ENCODE assay signal across 8 cellular contexts in the genomic region with DNA sequence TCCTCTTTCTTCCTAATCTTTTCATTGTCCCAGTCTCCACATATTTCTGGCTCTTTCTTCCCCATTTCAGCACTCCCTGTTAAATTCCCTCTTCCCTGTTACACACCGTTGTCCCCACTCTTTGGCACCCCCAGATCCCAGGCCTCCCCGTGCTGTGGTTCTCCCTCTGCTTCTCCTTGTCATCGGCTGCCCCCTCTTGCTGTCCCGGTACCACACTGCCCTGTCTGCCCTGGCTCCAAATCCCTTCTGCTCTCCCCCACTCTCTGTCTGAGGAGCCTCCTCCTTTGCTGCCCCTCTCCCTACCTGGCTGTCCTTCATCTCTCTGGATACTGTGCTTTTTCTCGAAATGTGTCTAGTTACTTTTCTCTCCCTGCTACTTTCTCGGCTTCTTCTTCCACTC. TPM values are rescaled to one million over a fixed set of nuclear protein-coding genes. Genes with fewer than 3 reads are reported as not detected.
DNase-seq lines count a peak whose midpoint lies in the region; ATAC-seq and TF ChIP-seq lines count a peak whose summit lies in the region.

No MANE protein-coding gene starts in this region.

- TF ChIP-seq CTCF in WTC11 (IDR thresholded peaks at IDR 0.05) (no peak), sigmoid colon (IDR thresholded peaks at IDR 0.05) (no peak)

- H3K36me3 Mint-ChIP-seq in WTC11 = no peaks in the 10 kb centered on the region

- H3K36me3 ChIP-seq in sigmoid colon = no peaks in the 10 kb centered on the region

- H3K4me1 ChIP-seq in right cardiac atrium (ENCODE audit: control insufficient read depth, insufficient read depth, low read length) (peaks cover 2% of the 10 kb centered on the region), sigmoid colon (peaks cover 0 to 26% (median 14%) of the 10 kb centered on the region in 4 donors)

- H3K27me3 ChIP-seq in right cardiac atrium (ENCODE audit: control insufficient read depth, insufficient read depth) = no peaks in the 10 kb centered on the region
- no peaks in the 10 kb centered on the region for H3K27me3 ChIP-seq in sigmoid colon

- DNase-seq in ELF-1 (ENCODE audit: low read depth, low spot score) (peak; percentile 4), WTC11 (ENCODE audit: low spot score) (no peak), right cardiac atrium (no peak), sigmoid colon (no peak), epidermal melanocyte (ENCODE audit: insufficient read length, low spot score) (no peak), DMS79 (lab: John Stamatoyannopoulos, UW) (no peak), KBM-7 (no peak), ACHN (no peak)

- in situ Hi-C loops in KBM-7 (cut with MboI; ENCODE audit: low pct_unique_long_range_greater_than_20kb, low sequenced_read_pairs) = no loop called here
- in situ Hi-C loops in ACHN (cut with HindIII; ENCODE audit: low pct_ligation_motif_present, low pct_unique_long_range_greater_than_20kb, low sequenced_read_pairs) = no loop called here

- peak; percentile 33 for ATAC-seq in WTC11
- peak; percentile 34 to 37 for ATAC-seq in right cardiac atrium

- H3K27ac ChIP-seq in right cardiac atrium (ENCODE audit: low read length) (no peak overlapping the region), sigmoid colon (peak overlapping the region in 3 of 4 donors; percentile 79 to 83 (median 81))

- H3K9me3 Mint-ChIP-seq in WTC11 = no peaks in the 10 kb centered on the region

- intact Hi-C loops in right cardiac atrium (cut with DNase I) = no loop called here
- intact Hi-C loops in sigmoid colon (cut with DNase I) = loop anchor here (1.0 to 10.0 kb wide), 3 partner anchors 27 to 137 kb away; partner anchors contain the start of genes ZNF160 and ZNF347

- WGBS in right cardiac atrium = 25% methylated on average over 6 of the region's 6 CpGs
- 34 to 46% methylated on average over 6 of the region's 6 CpGs for WGBS in sigmoid colon, 2 donors

- H3K4me3 Mint-ChIP-seq in WTC11 = peak overlapping the region; percentile 74

- peaks cover 30% of the 10 kb centered on the region for H3K4me1 Mint-ChIP-seq in WTC11

- POLR2A ChIA-PET in WTC11 (lab: Charles Lee) = no interaction called here

- TF ChIP-seq POLR2A in sigmoid colon (IDR thresholded peaks at IDR 0.05) = no peak

- no peak for TF ChIP-seq EP300 in sigmoid colon (IDR thresholded peaks at IDR 0.05)

- H3K4me3 ChIP-seq in right cardiac atrium (ENCODE audit: low read length) (peak overlapping the region; percentile 77), sigmoid colon (peak overlapping the region; percentile 47 to 84 (median 72))

- no peak overlapping the region for H3K27ac Mint-ChIP-seq in WTC11

- peaks cover 11% of the 10 kb centered on the region for H3K27me3 Mint-ChIP-seq in WTC11 (ENCODE audit: low read depth)

- no peaks in the 10 kb centered on the region for H3K9me3 ChIP-seq in right cardiac atrium (ENCODE audit: control insufficient read depth, low read length)
- peaks cover 0 to 4% (median 0%) of the 10 kb centered on the region in 4 donors for H3K9me3 ChIP-seq in sigmoid colon

- CTCF ChIA-PET in WTC11 (lab: Charles Lee) = interaction anchor here (0.7 to 2.3 kb wide), 3 partner anchors 27 to 661 kb away, joined by 3 to 9 read pairs (median 3); no protein-coding TSS in a partner anchor

TF ChIP-seq in WTC11, 78 proteins besides CTCF, POLR2A, EP300 and RAD21:
- no peak for TF ChIP-seq TEAD4 (CRISPR knock-in tag; IDR thresholded peaks at IDR 0.05)
- TF ChIP-seq ZNF121 (CRISPR knock-in tag; IDR thresholded peaks at IDR 0.05) = no peak
- no peak for TF ChIP-seq OVOL2 (CRISPR knock-in tag; IDR thresholded peaks at IDR 0.05; ENCODE audit: borderline replicate concordance)
- no peak for TF ChIP-seq ZNF281 (CRISPR knock-in tag; IDR thresholded peaks at IDR 0.05)
- TF ChIP-seq ATF1 (CRISPR knock-in tag; IDR thresholded peaks at IDR 0.05) = no peak
- TF ChIP-seq RORB (CRISPR knock-in tag; IDR thresholded peaks at IDR 0.05) = no peak
- no peak for TF ChIP-seq ZNF263 (CRISPR knock-in tag; IDR thresholded peaks at IDR 0.05; ENCODE audit: low read depth)
- TF ChIP-seq, protein P1, sequence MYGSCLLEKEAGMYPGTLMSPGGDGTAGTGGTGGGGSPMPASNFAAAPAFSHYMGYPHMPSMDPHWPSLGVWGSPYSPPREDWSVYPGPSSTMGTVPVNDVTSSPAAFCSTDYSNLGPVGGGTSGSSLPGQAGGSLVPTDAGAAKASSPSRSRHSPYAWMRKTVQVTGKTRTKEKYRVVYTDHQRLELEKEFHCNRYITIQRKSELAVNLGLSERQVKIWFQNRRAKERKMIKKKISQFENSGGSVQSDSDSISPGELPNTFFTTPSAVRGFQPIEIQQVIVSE (CRISPR knock-in tag; IDR thresholded peaks at IDR 0.05; ENCODE audit: borderline replicate concordance) = no peak
- no peak for TF ChIP-seq PRRX2 (CRISPR knock-in tag; IDR thresholded peaks at IDR 0.05)
- no peak for TF ChIP-seq ATF2 (CRISPR knock-in tag; IDR thresholded peaks at IDR 0.05; ENCODE audit: borderline replicate concordance, low read depth)

RNA-seq across cellular contexts. Expression of gene ZNF415, which starts 1.0 kb away (rescaled TPM):
- 9.3 to 11.2 TPM (median 11.2 TPM) in 3 replicates for total RNA-seq in WTC11 (2021)
- total RNA-seq in right cardiac atrium = 10 to 100 TPM; 20.7 to 26.8 (median 22.1) TPM
- polyA plus RNA-seq in right cardiac atrium = 20.4 TPM
- total RNA-seq in sigmoid colon = 10 to 100 TPM; 10.7 to 16.9 (median 13.0) TPM
- 1 to 10 TPM; 2.5 to 5.4 (median 3.6) TPM for polyA plus RNA-seq in sigmoid colon

RNA-seq across cellular contexts. Expression of gene ZNF347, which starts 27.1 kb away (rescaled TPM):
- total RNA-seq in WTC11 (2021) (10.9 to 11.3 TPM (median 11.0 TPM) in 3 replicates), right cardiac atrium (1 to 10 TPM; 6.3 to 7.9 (median 7.3) TPM), sigmoid colon (10 to 100 TPM in 2 of 4 donors, 1 to 10 TPM in 2; 5.7 to 12.2 (median 8.7) TPM)
- polyA plus RNA-seq in right cardiac atrium (3.1 TPM), sigmoid colon (1 to 10 TPM; 1.6 to 4.8 (median 3.8) TPM)

RNA-seq across cellular contexts. Expression of gene ZNF160, which starts 28.5 kb away (rescaled TPM):
- total RNA-seq in WTC11 (2021) (53.8 to 54.6 TPM (median 54.5 TPM) in 3 replicates), right cardiac atrium (10 to 100 TPM; 15.9 to 23.1 (median 18.1) TPM), sigmoid colon (10 to 100 TPM; 20.9 to 70.3 (median 31.8) TPM)
- polyA plus RNA-seq in right cardiac atrium (17.7 TPM), sigmoid colon (10 to 100 TPM in 1 of 3 donors, 1 to 10 TPM in 2; 3.7 to 18.7 (median 4.2) TPM)
